In the genomic region with DNA sequence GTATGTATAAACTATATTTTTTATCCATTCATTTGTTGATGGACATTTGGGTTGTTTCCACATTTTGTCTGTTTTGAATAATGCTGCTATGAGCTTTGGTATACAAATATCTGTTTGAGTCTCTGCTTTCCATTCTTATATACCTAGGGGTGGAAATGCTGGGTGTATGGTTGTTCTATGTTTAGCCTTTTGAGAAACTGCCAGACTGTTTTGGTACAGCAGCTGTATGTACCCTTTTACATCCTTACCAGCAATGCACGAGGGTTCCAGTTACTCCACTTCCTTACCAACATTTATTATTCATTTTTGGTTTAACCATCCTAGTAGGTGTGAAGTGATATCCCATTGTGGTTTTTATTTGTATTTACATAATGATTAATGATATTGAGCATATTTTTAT, we compare ENCODE assay signal across 35 cellular contexts. TPM values are rescaled to one million over a fixed set of nuclear protein-coding genes. Genes with fewer than 3 reads are reported as not detected.
"Had no signal": no experiment of that assay in that cellular context is flagged by ENCODE, and none has a peak within 500 bp of the region (broad histone marks: within the 10 kb centered on the region; RNA-seq: fewer than 3 reads in every experiment).

No MANE protein-coding gene starts in this region.

- H3K27ac Mint-ChIP-seq: activated CD4-positive, alpha-beta T cell treated with anti-CD3 and anti-CD28 coated beads for 36 hours; activated CD4-positive, alpha-beta T cell treated with anti-CD3 and anti-CD28 coated beads, Interleukin-2, amount 10 ng/mL, durations not matched to agents 7 days and 5 days; activated CD8-positive, alpha-beta T cell treated with anti-CD3 and anti-CD28 coated beads, Interleukin-2, amount 10 ng/mL, durations not matched to agents 7 days and 5 days; activated naive CD4-positive, alpha-beta T cell treated with anti-CD3 and anti-CD28 coated beads for 36 hours; activated naive CD4-positive, alpha-beta T cell treated with anti-CD3 and anti-CD28 coated beads, Interleukin-2, amount 50 U/mL, for 72 hours; activated T-helper 1 cell treated with anti-CD3 and anti-CD28 coated beads, Interleukin-12 subunit alpha, Interleukin-12 subunit beta, Interleukin-2, Interleukin-4 antibody, amounts not matched to agents 30 ng/mL and 10 ng/mL and 1 ng/mL, durations not matched to agents 14 hours and 24 hours and 36 hours; T-helper 1 cell treated with Interleukin-12 subunit alpha and Interleukin-12 subunit beta and Interleukin-4 antibody, amounts not matched to agents 30 μg/mL and 1 μg/mL, for 36 hours; T-helper 2 cell treated with Interferon-gamma antibody and Interleukin-4, amounts not matched to agents 5 μg/mL and 100 μg/mL, for 36 hours; WTC11 had no signal

- H3K27me3 Mint-ChIP-seq: activated CD4-positive, alpha-beta T cell treated with anti-CD3 and anti-CD28 coated beads for 36 hours; activated CD4-positive, alpha-beta T cell treated with anti-CD3 and anti-CD28 coated beads, Interleukin-2, amount 10 ng/mL, durations not matched to agents 7 days and 5 days had no signal

- H3K36me3 Mint-ChIP-seq: activated naive CD4-positive, alpha-beta T cell treated with anti-CD3 and anti-CD28 coated beads, Interleukin-2, amount 50 U/mL, for 72 hours; WTC11 had no signal

- H3K4me2 ChIP-seq: SK-N-SH had no signal

- H3K9me3 Mint-ChIP-seq: activated CD4-positive, alpha-beta T cell treated with anti-CD3 and anti-CD28 coated beads, Interleukin-2, amount 10 ng/mL, durations not matched to agents 7 days and 5 days; activated naive CD4-positive, alpha-beta T cell treated with anti-CD3 and anti-CD28 coated beads for 36 hours; activated naive CD4-positive, alpha-beta T cell treated with anti-CD3 and anti-CD28 coated beads, Interleukin-2, amount 50 U/mL, for 72 hours; activated T-cell treated with anti-CD3 and anti-CD28 coated beads, Interleukin-2, amount 50 U/mL, for 4 hours; activated T-helper 1 cell treated with anti-CD3 and anti-CD28 coated beads, Interleukin-12 subunit alpha, Interleukin-12 subunit beta, Interleukin-2, Interleukin-4 antibody, amounts not matched to agents 30 ng/mL and 10 ng/mL and 1 ng/mL, durations not matched to agents 14 hours and 24 hours and 36 hours; T-helper 1 cell treated with Interleukin-12 subunit alpha and Interleukin-12 subunit beta and Interleukin-4 antibody, amounts not matched to agents 30 μg/mL and 1 μg/mL, for 36 hours; T-helper 2 cell treated with Interferon-gamma antibody and Interleukin-4, amounts not matched to agents 5 μg/mL and 100 μg/mL, for 36 hours had no signal

- H3K9ac ChIP-seq: SK-N-SH had no signal

- H3K4me1 ChIP-seq: adrenal gland, body of pancreas, breast epithelium had no signal

- H3K4me3 ChIP-seq: adrenal gland, body of pancreas, breast epithelium, SJSA1 had no signal

- FAIRE-seq: astrocyte had no signal

- H3K9me3 ChIP-seq: adrenal gland, body of pancreas, breast epithelium, SJSA1, SK-N-SH had no signal

- H3K4me1 Mint-ChIP-seq: activated CD4-positive, alpha-beta T cell treated with anti-CD3 and anti-CD28 coated beads for 36 hours; activated CD4-positive, alpha-beta T cell treated with anti-CD3 and anti-CD28 coated beads, Interleukin-2, amount 10 ng/mL, durations not matched to agents 7 days and 5 days had no signal

- H3K27ac ChIP-seq: adrenal gland, body of pancreas, breast epithelium, SJSA1 had no signal

- H3K36me3 ChIP-seq: adrenal gland, breast epithelium had no signal

- H3K27me3 ChIP-seq: adrenal gland, body of pancreas, breast epithelium, SJSA1 had no signal

- DNase-seq: activated CD4-positive, alpha-beta T cell treated with anti-CD3 and anti-CD28 coated beads for 36 hours; activated CD4-positive, alpha-beta T cell treated with anti-CD3 and anti-CD28 coated beads, Interleukin-2, amount 10 ng/mL, durations not matched to agents 7 days and 5 days; activated CD4-positive, alpha-beta T cell treated with anti-CD3 and anti-CD28 coated beads, Interleukin-2, amount 50 U/mL, for 48 hours; activated CD8-positive, alpha-beta T cell treated with anti-CD3 and anti-CD28 coated beads, Interleukin-2, amount 10 ng/mL, durations not matched to agents 7 days and 5 days; activated gamma-delta T cell treated with Interleukin-2 at 50 U/mL for 16 hours; activated naive CD4-positive, alpha-beta T cell treated with anti-CD3 and anti-CD28 coated beads for 36 hours; activated T-cell treated with anti-CD3 and anti-CD28 coated beads for 4 hours; activated T-cell treated with anti-CD3 and anti-CD28 coated beads, Interleukin-2, amount 50 U/mL, for 4 hours; adrenal gland; body of pancreas; caudate nucleus; Kasumi-1; KG1; MM.1S; MV-4-11; NCI-H1092; NCI-H146; NCI-H187; NCI-H2029 treated with DMSO at 0.1 percent for 48 hours; NCI-H2107; NCI-H2171; NCI-H510A; NCI-H69; NCI-H82; OCI-M1; SHP77 treated with DMSO at 0.1 percent for 48 hours; SK-N-SH had no signal

- H3K4me3 Mint-ChIP-seq: activated CD4-positive, alpha-beta T cell treated with anti-CD3 and anti-CD28 coated beads for 36 hours; activated CD4-positive, alpha-beta T cell treated with anti-CD3 and anti-CD28 coated beads, Interleukin-2, amount 10 ng/mL, durations not matched to agents 7 days and 5 days; activated CD8-positive, alpha-beta T cell treated with anti-CD3 and anti-CD28 coated beads, Interleukin-2, amount 10 ng/mL, durations not matched to agents 7 days and 5 days; activated naive CD4-positive, alpha-beta T cell treated with anti-CD3 and anti-CD28 coated beads for 36 hours; activated T-cell treated with anti-CD3 and anti-CD28 coated beads, Interleukin-2, amount 50 U/mL, for 4 hours; activated T-helper 1 cell treated with anti-CD3 and anti-CD28 coated beads, Interleukin-12 subunit alpha, Interleukin-12 subunit beta, Interleukin-2, Interleukin-4 antibody, amounts not matched to agents 30 ng/mL and 10 ng/mL and 1 ng/mL, durations not matched to agents 14 hours and 24 hours and 36 hours; T-helper 1 cell treated with Interleukin-12 subunit alpha and Interleukin-12 subunit beta and Interleukin-4 antibody, amounts not matched to agents 30 μg/mL and 1 μg/mL, for 36 hours; T-helper 2 cell treated with Interferon-gamma antibody and Interleukin-4, amounts not matched to agents 5 μg/mL and 100 μg/mL, for 36 hours; WTC11 had no signal

RNA-seq across cellular contexts. Expression of a gene that starts 13.9 kb away (rescaled TPM):
- total RNA-seq: activated CD4-positive, alpha-beta T cell treated with anti-CD3 and anti-CD28 coated beads for 36 hours; activated CD4-positive, alpha-beta T cell treated with anti-CD3 and anti-CD28 coated beads, Interleukin-2, amount 10 ng/mL, durations not matched to agents 7 days and 5 days; activated CD8-positive, alpha-beta T cell treated with anti-CD3 and anti-CD28 coated beads, Interleukin-2, amount 10 ng/mL, durations not matched to agents 7 days and 5 days; activated naive CD4-positive, alpha-beta T cell treated with anti-CD3 and anti-CD28 coated beads for 36 hours; activated naive CD4-positive, alpha-beta T cell treated with anti-CD3 and anti-CD28 coated beads, Interleukin-2, amount 50 U/mL, for 72 hours; activated T-helper 1 cell treated with anti-CD3 and anti-CD28 coated beads, Interleukin-12 subunit alpha, Interleukin-12 subunit beta, Interleukin-2, Interleukin-4 antibody, amounts not matched to agents 30 ng/mL and 10 ng/mL and 1 ng/mL, durations not matched to agents 14 hours and 24 hours and 36 hours had no signal
